22 cellular contexts compared by ENCODE assay signal in the genomic region with DNA sequence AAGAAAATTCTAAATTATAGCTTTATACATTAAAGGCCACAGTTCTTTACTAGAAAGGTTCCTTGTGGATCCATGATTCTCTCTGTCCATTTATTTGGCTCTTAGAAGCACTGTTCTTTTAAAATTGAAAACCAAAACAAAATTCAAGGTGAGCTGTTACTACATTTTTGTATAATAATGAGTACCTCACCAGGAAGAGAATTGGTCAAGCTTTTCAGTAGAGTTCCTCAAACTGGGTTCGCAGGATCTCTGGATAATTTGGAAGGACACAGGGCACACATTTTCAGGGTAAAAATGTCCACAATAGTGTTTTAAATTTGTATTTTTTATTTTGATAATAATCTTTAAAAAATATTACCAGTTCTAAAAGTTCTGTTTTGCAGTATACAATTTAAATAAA.
"Had no signal": no experiment of that assay in that cellular context is flagged by ENCODE, and none has a peak within 500 bp of the region (broad histone marks: within the 10 kb centered on the region; RNA-seq: fewer than 3 reads in every experiment).

No MANE protein-coding gene starts in this region.

- H3K9me3 ChIP-seq: heart left ventricle, ovary, right lobe of liver, testis, tibial artery had no signal

- H3K27ac ChIP-seq: dorsolateral prefrontal cortex, hepatocyte, ovary, right lobe of liver, testis, tibial artery had no signal

- H3K4me2 ChIP-seq: hepatocyte had no signal

- H3K4me3 ChIP-seq: dorsolateral prefrontal cortex, heart left ventricle, hepatocyte, lung, ovary, right lobe of liver, testis, tibial artery had no signal

- H3K4me1 ChIP-seq: right lobe of liver, testis, tibial artery had no signal

- H3K9me3 Mint-ChIP-seq: memory B cell; stimulated activated effector memory CD8-positive, alpha-beta T cell treated with anti-CD3 and anti-CD28 coated beads, Interleukin-12 subunit alpha, Interleukin-12 subunit beta, amount 100 ng/mL, for 72 hours; type B pancreatic cell had no signal

- H3K79me2 ChIP-seq: hepatocyte had no signal

- H2AFZ ChIP-seq: hepatocyte had no signal

- H3K4me3 Mint-ChIP-seq: memory B cell; natural killer cell; stimulated activated effector memory CD8-positive, alpha-beta T cell treated with anti-CD3 and anti-CD28 coated beads, Interleukin-12 subunit alpha, Interleukin-12 subunit beta, amount 100 ng/mL, for 72 hours; type B pancreatic cell had no signal

- H3K36me3 Mint-ChIP-seq: memory B cell; natural killer cell; stimulated activated effector memory CD8-positive, alpha-beta T cell treated with anti-CD3 and anti-CD28 coated beads, Interleukin-12 subunit alpha, Interleukin-12 subunit beta, amount 100 ng/mL, for 72 hours; type B pancreatic cell had no signal

- DNase-seq: cerebellar nuclear complex; dorsolateral prefrontal cortex; effector CD4-positive, alpha-beta T cell; heart left ventricle; natural killer cell; occipital lobe; ovary; posterior cingulate gyrus; right lobe of liver; stimulated activated CD4-positive, alpha-beta T cell treated with anti-CD3 and anti-CD28 coated beads, Interleukin-2, amount 100 ng/mL, for 24 hours; stimulated activated CD4-positive, alpha-beta T cell treated with anti-CD3 and anti-CD28 coated beads, Interleukin-4, amount 100 ng/mL, for 24 hours; stimulated activated naive CD8-positive, alpha-beta T cell treated with anti-CD3 and anti-CD28 coated beads, Interleukin-15, Interleukin-2, amounts not matched to agents 100 U/mL and 50 U/mL, for 24 hours; substantia nigra; testis; tibial artery had no signal

- H3K36me3 ChIP-seq: heart left ventricle, ovary, right lobe of liver, tibial artery had no signal

- H3K27ac Mint-ChIP-seq: memory B cell; natural killer cell; stimulated activated effector memory CD8-positive, alpha-beta T cell treated with anti-CD3 and anti-CD28 coated beads, Interleukin-12 subunit alpha, Interleukin-12 subunit beta, amount 100 ng/mL, for 72 hours; type B pancreatic cell had no signal

- H3K4me1 Mint-ChIP-seq: memory B cell; natural killer cell; stimulated activated effector memory CD8-positive, alpha-beta T cell treated with anti-CD3 and anti-CD28 coated beads, Interleukin-12 subunit alpha, Interleukin-12 subunit beta, amount 100 ng/mL, for 72 hours had no signal

- ATAC-seq: heart left ventricle; natural killer cell; right lobe of liver; stimulated activated effector memory CD8-positive, alpha-beta T cell treated with anti-CD3 and anti-CD28 coated beads, Interleukin-12 subunit alpha, Interleukin-12 subunit beta, amount 100 ng/mL, for 72 hours; stimulated activated naive CD8-positive, alpha-beta T cell treated with anti-CD3 and anti-CD28 coated beads, Interleukin-15, Interleukin-2, amounts not matched to agents 100 U/mL and 50 U/mL, for 24 hours had no signal

- FAIRE-seq: frontal cortex, keratinocyte had no signal

- H3K27me3 ChIP-seq: dorsolateral prefrontal cortex, heart left ventricle, hepatocyte, ovary, right lobe of liver, testis, tibial artery had no signal

- H3K27me3 Mint-ChIP-seq: memory B cell, type B pancreatic cell had no signal
